1 cellular context compared by ENCODE assay signal in the genomic region with DNA sequence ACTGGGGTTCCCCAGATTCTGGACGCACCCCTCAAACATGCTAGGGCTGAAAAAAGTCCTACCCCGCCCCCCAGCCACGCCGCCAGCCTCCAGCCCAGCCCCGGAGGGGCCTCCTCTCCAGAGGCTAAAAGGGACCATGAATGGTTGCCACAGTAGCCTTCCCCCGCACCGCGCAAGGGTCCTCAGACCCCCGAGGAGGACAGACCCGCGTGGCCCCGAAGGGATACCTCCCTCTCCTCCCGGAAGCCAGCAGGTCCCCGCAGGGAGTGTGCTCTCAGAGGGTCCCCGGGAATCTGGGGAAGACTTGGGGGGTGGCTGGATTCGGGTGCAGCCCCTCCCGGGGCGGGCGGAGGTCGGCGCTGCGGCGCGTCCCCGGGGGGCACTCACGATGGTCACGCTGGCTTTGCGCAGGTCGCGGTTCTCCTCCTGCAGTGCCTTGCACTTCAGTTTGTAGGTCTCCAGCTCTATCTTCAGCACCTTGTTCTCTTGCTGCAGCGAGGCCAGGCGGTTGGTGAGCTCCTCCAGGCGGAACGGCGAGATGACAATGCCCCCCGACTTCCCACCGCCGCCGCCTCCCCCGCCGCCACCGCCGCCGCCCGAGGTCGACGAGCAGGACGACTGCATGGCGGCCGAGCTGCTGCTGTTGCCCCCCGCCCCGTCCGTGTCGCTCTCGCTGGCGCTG.
TF ChIP-seq lines count a peak whose summit lies in the region.

No MANE protein-coding gene starts in this region.

TF ChIP-seq in HCT116, 20 proteins besides CTCF, POLR2A, EP300 and RAD21 (continued from another document):
- TF ChIP-seq, protein P1, sequence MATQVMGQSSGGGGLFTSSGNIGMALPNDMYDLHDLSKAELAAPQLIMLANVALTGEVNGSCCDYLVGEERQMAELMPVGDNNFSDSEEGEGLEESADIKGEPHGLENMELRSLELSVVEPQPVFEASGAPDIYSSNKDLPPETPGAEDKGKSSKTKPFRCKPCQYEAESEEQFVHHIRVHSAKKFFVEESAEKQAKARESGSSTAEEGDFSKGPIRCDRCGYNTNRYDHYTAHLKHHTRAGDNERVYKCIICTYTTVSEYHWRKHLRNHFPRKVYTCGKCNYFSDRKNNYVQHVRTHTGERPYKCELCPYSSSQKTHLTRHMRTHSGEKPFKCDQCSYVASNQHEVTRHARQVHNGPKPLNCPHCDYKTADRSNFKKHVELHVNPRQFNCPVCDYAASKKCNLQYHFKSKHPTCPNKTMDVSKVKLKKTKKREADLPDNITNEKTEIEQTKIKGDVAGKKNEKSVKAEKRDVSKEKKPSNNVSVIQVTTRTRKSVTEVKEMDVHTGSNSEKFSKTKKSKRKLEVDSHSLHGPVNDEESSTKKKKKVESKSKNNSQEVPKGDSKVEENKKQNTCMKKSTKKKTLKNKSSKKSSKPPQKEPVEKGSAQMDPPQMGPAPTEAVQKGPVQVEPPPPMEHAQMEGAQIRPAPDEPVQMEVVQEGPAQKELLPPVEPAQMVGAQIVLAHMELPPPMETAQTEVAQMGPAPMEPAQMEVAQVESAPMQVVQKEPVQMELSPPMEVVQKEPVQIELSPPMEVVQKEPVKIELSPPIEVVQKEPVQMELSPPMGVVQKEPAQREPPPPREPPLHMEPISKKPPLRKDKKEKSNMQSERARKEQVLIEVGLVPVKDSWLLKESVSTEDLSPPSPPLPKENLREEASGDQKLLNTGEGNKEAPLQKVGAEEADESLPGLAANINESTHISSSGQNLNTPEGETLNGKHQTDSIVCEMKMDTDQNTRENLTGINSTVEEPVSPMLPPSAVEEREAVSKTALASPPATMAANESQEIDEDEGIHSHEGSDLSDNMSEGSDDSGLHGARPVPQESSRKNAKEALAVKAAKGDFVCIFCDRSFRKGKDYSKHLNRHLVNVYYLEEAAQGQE (IDR thresholded peaks at IDR 0.05; ENCODE audit: low read depth) = no peak
- TF ChIP-seq EGR1 (IDR thresholded peaks at IDR 0.05; ENCODE audit: low read depth) = no peak
- TF ChIP-seq SIN3A (IDR thresholded peaks at IDR 0.05; ENCODE audit: low read depth) = no peak
- no peak for TF ChIP-seq ZBTB33 (IDR thresholded peaks at IDR 0.05; ENCODE audit: extremely low read depth, insufficient replicate concordance, low read length)
- no peak for TF ChIP-seq EZH2phosphoT487 (IDR thresholded peaks at IDR 0.05; ENCODE audit: borderline replicate concordance)
- TF ChIP-seq ELF1 (IDR thresholded peaks at IDR 0.05; ENCODE audit: borderline replicate concordance, low read depth) = no peak
- no peak for TF ChIP-seq POLR2AphosphoS5 (IDR thresholded peaks at IDR 0.05; ENCODE audit: low read depth, low read length)
- TF ChIP-seq JUND (IDR thresholded peaks at IDR 0.05) = no peak
- TF ChIP-seq ZNF274 (IDR thresholded peaks at IDR 0.05; ENCODE audit: low read depth, low read length) = no peak
- no peak for TF ChIP-seq SRF (IDR thresholded peaks at IDR 0.05; ENCODE audit: low read depth)
- no peak for TF ChIP-seq MAX (IDR thresholded peaks at IDR 0.05)
- no peak for TF ChIP-seq YY1 (IDR thresholded peaks at IDR 0.05; ENCODE audit: extremely low read depth, insufficient replicate concordance, low read depth, low read length)
